In the genomic region with DNA sequence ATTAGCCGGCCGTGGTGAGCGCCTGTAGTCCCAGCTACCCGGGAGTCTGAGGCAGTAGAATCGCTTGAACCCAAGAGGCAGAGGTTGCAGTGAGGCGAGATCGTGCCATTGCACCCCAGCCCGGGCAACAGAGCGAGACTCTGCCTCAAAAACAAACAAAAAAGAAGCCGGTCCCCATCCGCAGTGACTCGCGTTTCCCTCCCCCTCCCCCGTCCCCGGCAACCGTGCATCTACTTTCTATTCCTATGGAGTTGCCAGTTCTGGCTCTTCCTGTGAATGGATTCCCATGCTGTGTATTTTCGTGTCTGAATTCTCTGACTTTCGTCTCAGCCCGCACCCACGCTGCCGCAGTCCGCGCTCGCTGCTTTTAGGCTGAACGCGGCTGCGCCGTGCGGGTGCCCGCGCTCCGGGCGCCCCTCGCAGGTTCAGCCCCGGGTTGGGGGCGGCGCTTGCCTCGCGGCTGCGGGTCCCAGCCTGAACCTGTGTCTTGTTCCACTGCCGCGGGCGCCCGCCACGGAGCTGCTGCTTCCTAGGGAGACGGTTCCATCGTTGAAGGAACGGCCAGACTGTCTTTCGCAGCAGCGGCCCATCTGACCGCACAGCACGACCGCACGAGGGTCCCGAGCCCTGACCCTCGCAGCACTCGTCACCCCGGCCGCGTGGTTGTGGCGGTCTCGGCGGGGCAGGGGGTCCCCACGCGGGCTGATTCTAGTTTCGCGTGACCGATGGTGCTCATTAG, we compare ENCODE assay signal across 8 cellular contexts. TPM values are rescaled to one million over a fixed set of nuclear protein-coding genes. Genes with fewer than 3 reads are reported as not detected.
DNase-seq lines count a peak whose midpoint lies in the region; ATAC-seq lines count a peak whose summit lies in the region.

No MANE protein-coding gene starts in this region.

- ATAC-seq in HG03280 (IDR thresholded peaks at IDR 0.05; ENCODE audit: unreplicated experiment): no peak

- CTCF ChIA-PET in activated CD4-positive, alpha-beta memory T cell treated with anti-CD3 and anti-CD28 coated beads for 36 hours (lab: Charles Lee): interaction anchor here (0.9 to 2.1 kb wide), 3 partner anchors 12 to 143 kb away, joined by 3 to 4 read pairs (median 3); no protein-coding TSS in a partner anchor

- peak overlapping the region; percentile 80 for H3K27ac Mint-ChIP-seq in activated CD4-positive, alpha-beta memory T cell treated with anti-CD3 and anti-CD28 coated beads for 36 hours

- H3K4me1 Mint-ChIP-seq in activated CD4-positive, alpha-beta memory T cell treated with anti-CD3 and anti-CD28 coated beads for 36 hours (ENCODE audit: low read depth): peaks cover 29% of the 10 kb centered on the region

- POLR2A ChIA-PET in activated CD4-positive, alpha-beta memory T cell treated with anti-CD3 and anti-CD28 coated beads for 36 hours (lab: Charles Lee): interaction anchor here (0.6 to 1.9 kb wide), 11 partner anchors 9 to 192 kb away, joined by 3 to 4 read pairs (median 3); partner anchors contain the start of genes OGFR and SLCO4A1

- H3K27me3 Mint-ChIP-seq in activated CD4-positive, alpha-beta memory T cell treated with anti-CD3 and anti-CD28 coated beads for 36 hours: no peaks in the 10 kb centered on the region

- H3K36me3 Mint-ChIP-seq in activated CD4-positive, alpha-beta memory T cell treated with anti-CD3 and anti-CD28 coated beads for 36 hours: peaks cover 11% of the 10 kb centered on the region

- intact Hi-C loops in activated CD4-positive, alpha-beta memory T cell treated with anti-CD3 and anti-CD28 coated beads for 36 hours (cut with micrococcal nuclease): loop anchor here (2.0 to 5.0 kb wide), 3 partner anchors 127 to 172 kb away; partner anchors contain the start of gene GID8

- no peaks in the 10 kb centered on the region for H3K9me3 Mint-ChIP-seq in activated CD4-positive, alpha-beta memory T cell treated with anti-CD3 and anti-CD28 coated beads for 36 hours

- DNase-seq in SKM-1 treated with dmso at 0.1 percent for 144 hours (lab: John Stamatoyannopoulos, UW; ENCODE audit: unreplicated experiment) (peak; percentile 43), SKM-1 (lab: John Stamatoyannopoulos, UW; ENCODE audit: unreplicated experiment) (no peak), NCI-H510A (lab: John Stamatoyannopoulos, UW) (peak; percentile 36), ecto neural progenitor cell (ENCODE audit: low spot score) (peak; percentile 79), midbrain (lab: John Stamatoyannopoulos, UW) (peak; percentile 25)
- DNase-seq in activated CD4-positive, alpha-beta memory T cell treated with anti-CD3 and anti-CD28 coated beads for 36 hours: peak; percentile 75
- peak; percentile 44 to 69 for DNase-seq in stimulated activated CD8-positive, alpha-beta memory T cell treated with anti-CD3 and anti-CD28 coated beads, Interleukin-7, amount 100 ng/mL, for 4 hours (ENCODE audit: low read depth in 2 of 2)

- H3K4me3 Mint-ChIP-seq in activated CD4-positive, alpha-beta memory T cell treated with anti-CD3 and anti-CD28 coated beads for 36 hours: peak overlapping the region; percentile 79

RNA-seq across cellular contexts. Expression of gene MRGBP, which starts 1.1 kb away (rescaled TPM):
- 10 to 100 TPM; 10.6 to 10.8 TPM for total RNA-seq in activated CD4-positive, alpha-beta memory T cell treated with anti-CD3 and anti-CD28 coated beads for 36 hours

RNA-seq across cellular contexts. Expression of gene OGFR, which starts 9.4 kb away (rescaled TPM):
- total RNA-seq in activated CD4-positive, alpha-beta memory T cell treated with anti-CD3 and anti-CD28 coated beads for 36 hours: 10 to 100 TPM; 35.0 to 39.0 TPM

RNA-seq across cellular contexts. Expression of gene COL9A3, which starts 21.7 kb away (rescaled TPM):
- total RNA-seq in activated CD4-positive, alpha-beta memory T cell treated with anti-CD3 and anti-CD28 coated beads for 36 hours: not detected
